In the genomic region with DNA sequence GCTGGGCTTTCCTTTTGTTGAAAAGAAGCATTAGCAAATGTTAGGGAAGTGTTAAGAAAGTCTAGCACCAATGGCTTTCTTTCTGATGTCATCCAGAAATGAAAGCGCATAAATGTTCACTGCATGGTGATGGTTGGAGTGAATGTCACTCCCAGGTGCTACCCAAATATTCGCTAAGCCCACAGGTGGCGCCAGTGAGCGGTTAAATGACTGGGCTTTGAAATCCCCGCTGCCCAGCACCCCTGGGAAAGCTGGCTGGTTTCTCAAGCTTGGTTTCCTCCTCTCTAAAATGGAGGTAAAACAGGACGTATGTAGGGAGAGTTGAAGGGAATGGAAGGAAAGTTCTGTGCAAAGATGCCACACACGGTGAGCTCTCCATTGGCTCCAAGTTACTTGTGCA, we compare ENCODE assay signal across 8 cellular contexts.
A peak's percentile ranks its signal among the peaks of the same experiment; 100 is the strongest.
DNase-seq lines count a peak whose midpoint lies in the region; ATAC-seq, FAIRE-seq and TF ChIP-seq lines count a peak whose summit lies in the region.

No MANE protein-coding gene starts in this region.

- 18% methylated on average over 7 of the region's 7 CpGs for WGBS in A549 (ENCODE audit: missing lambda C conversion rate)
- 37 to 54% methylated on average over 7 of the region's 7 CpGs for WGBS in esophagus squamous epithelium, 2 donors

- no peaks in the 10 kb centered on the region for H3K9me3 ChIP-seq in A549
- H3K9me3 ChIP-seq in OCI-LY3 (ENCODE audit: insufficient read depth, low read length) = no peaks in the 10 kb centered on the region
- peaks cover 0 to 2% (median 0%) of the 10 kb centered on the region in 3 donors for H3K9me3 ChIP-seq in esophagus squamous epithelium

- intact Hi-C loops in esophagus squamous epithelium (cut with DNase I) = no loop called here

- H3K79me2 ChIP-seq in OCI-LY3 (ENCODE audit: low read length) = no peaks in the 10 kb centered on the region

- H3K36me3 Mint-ChIP-seq in stimulated activated memory B cell treated with anti-CD40 and anti-IgM and Interleukin-4, amounts not matched to agents 10 μg/mL and 1 μg/mL and 100 μg/mL, for 72 hours = no peaks in the 10 kb centered on the region

- CTCF ChIA-PET in A549 (lab: Yijun Ruan, JAX) = interaction anchor here (0.7 to 1.7 kb wide), 6 partner anchors 10 to 325 kb away, joined by 3 to 6 read pairs (median 4); no protein-coding TSS in a partner anchor

- FAIRE-seq in A549 (lab: Jason Lieb, UNC) = no peak

- H3K4me2 ChIP-seq in A549 (no peak overlapping the region), OCI-LY3 (ENCODE audit: low read length) (no peak overlapping the region)

- H3K36me3 ChIP-seq in OCI-LY3 (replicated peaks; ENCODE audit: low read depth, low read length) (no peaks in the 10 kb centered on the region), esophagus squamous epithelium (no peaks in the 10 kb centered on the region)

- no peak overlapping the region for H3K27ac Mint-ChIP-seq in stimulated activated memory B cell treated with anti-CD40 and anti-IgM and Interleukin-4, amounts not matched to agents 10 μg/mL and 1 μg/mL and 100 μg/mL, for 72 hours

- no peaks in the 10 kb centered on the region for H4K20me1 ChIP-seq in OCI-LY3 (ENCODE audit: insufficient read depth, low read length)

- H3K27ac ChIP-seq in A549 = no peak overlapping the region
- H3K27ac ChIP-seq in OCI-LY3 (ENCODE audit: low read length) = no peak overlapping the region
- no peak overlapping the region for H3K27ac ChIP-seq in esophagus squamous epithelium

- peak; percentile 29; the same call in 1 of the 3 replicates for TF ChIP-seq CTCF in A549 (IDR thresholded peaks at IDR 0.05)
- TF ChIP-seq CTCF in GM12874 (IDR thresholded peaks at IDR 0.05; ENCODE audit: insufficient read depth, low read depth, low read length) = peak; percentile 56
- TF ChIP-seq CTCF in OCI-LY3 (IDR thresholded peaks at IDR 0.05; ENCODE audit: low read depth, low read length) = peak; percentile 49
- TF ChIP-seq CTCF in esophagus squamous epithelium (IDR thresholded peaks at IDR 0.05) = peak in 5 of 6 experiments; percentile 22 to 58 (median 23)

- H3K9me3 Mint-ChIP-seq in stimulated activated memory B cell treated with anti-CD40 and anti-IgM and Interleukin-4, amounts not matched to agents 10 μg/mL and 1 μg/mL and 100 μg/mL, for 72 hours = no peaks in the 10 kb centered on the region

- H3K27me3 ChIP-seq in OCI-LY3 (ENCODE audit: low read depth, low read length) (no peaks in the 10 kb centered on the region), esophagus squamous epithelium (peaks cover 0 to 10% (median 0%) of the 10 kb centered on the region in 4 donors)

- ATAC-seq in A549 (peak in 1 of 2 experiments; percentile 84; a peak in 4 of 6 replicates), HG02938 (IDR thresholded peaks at IDR 0.05; ENCODE audit: unreplicated experiment) (no peak), HG02763 (IDR thresholded peaks at IDR 0.05; ENCODE audit: unreplicated experiment) (no peak)
- ATAC-seq in stimulated activated memory B cell treated with anti-CD40 and anti-IgM and Interleukin-4, amounts not matched to agents 10 μg/mL and 1 μg/mL and 100 μg/mL, for 72 hours = no peak

- H3K4me1 ChIP-seq in A549 (no peaks in the 10 kb centered on the region), OCI-LY3 (ENCODE audit: low read length) (no peaks in the 10 kb centered on the region), esophagus squamous epithelium (no peaks in the 10 kb centered on the region)

- H3K4me3 Mint-ChIP-seq in stimulated activated memory B cell treated with anti-CD40 and anti-IgM and Interleukin-4, amounts not matched to agents 10 μg/mL and 1 μg/mL and 100 μg/mL, for 72 hours = no peak overlapping the region

- TF ChIP-seq RAD21 in A549 (conservative IDR thresholded peaks at IDR 0.05 in 1 of 2, IDR thresholded peaks at IDR 0.05 in 1 of 2) = peak in 1 of 2 experiments; percentile 43; a peak in 3 of 5 replicates

- H2AFZ ChIP-seq in OCI-LY3 (ENCODE audit: low read depth, low read length) = no peak overlapping the region

- POLR2A ChIA-PET in A549 (lab: Yijun Ruan, JAX) = no interaction called here

- TF ChIP-seq EP300 in A549 (IDR thresholded peaks at IDR 0.05) = no peak

- H3K27me3 Mint-ChIP-seq in stimulated activated memory B cell treated with anti-CD40 and anti-IgM and Interleukin-4, amounts not matched to agents 10 μg/mL and 1 μg/mL and 100 μg/mL, for 72 hours = peaks cover 8% of the 10 kb centered on the region

- TF ChIP-seq POLR2A in A549 (IDR thresholded peaks at IDR 0.05; ENCODE audit: low read length) (no peak), esophagus squamous epithelium (IDR thresholded peaks at IDR 0.05) (no peak)

- no peak overlapping the region for H3K4me3 ChIP-seq in A549
- no peak overlapping the region for H3K4me3 ChIP-seq in OCI-LY3 (ENCODE audit: low read length)
- no peak overlapping the region for H3K4me3 ChIP-seq in esophagus squamous epithelium

- DNase-seq in A549 (ENCODE audit: low read depth in 1 of 2, low spot score in 1 of 2) (peak; percentile 37 to 39), esophagus squamous epithelium (lab: John Stamatoyannopoulos, UW) (no peak)
- DNase-seq in stimulated activated CD8-positive, alpha-beta memory T cell treated with anti-CD3 and anti-CD28 coated beads, Interleukin-4, amount 100 ng/mL, for 24 hours (ENCODE audit: low read depth) = peak; percentile 12

- H3K4me1 Mint-ChIP-seq in stimulated activated memory B cell treated with anti-CD40 and anti-IgM and Interleukin-4, amounts not matched to agents 10 μg/mL and 1 μg/mL and 100 μg/mL, for 72 hours = no peaks in the 10 kb centered on the region

- H3K9ac ChIP-seq in OCI-LY3 (ENCODE audit: low read length) = no peak overlapping the region

TF ChIP-seq in A549, 52 proteins besides CTCF, POLR2A, EP300 and RAD21:
- peak; percentile 18; the same call in 1 of the 3 replicates for TF ChIP-seq SMC3 (IDR thresholded peaks at IDR 0.05)
- TF ChIP-seq HOXA7 (CRISPR knock-in tag; IDR thresholded peaks at IDR 0.05) = no peak
